Comparison of ENCODE assay signal across 8 cellular contexts in genomic region chr15:35121611-35122359, GRCh38. TPM values are rescaled to one million over a fixed set of nuclear protein-coding genes. Genes with fewer than 3 reads are reported as not detected.
"Had no signal": no experiment of that assay in that cellular context is flagged by ENCODE, and none has a peak within 500 bp of the region (broad histone marks: within the 10 kb centered on the region; RNA-seq: fewer than 3 reads in every experiment).

No MANE protein-coding gene starts in this region.

- H2AFZ ChIP-seq: GM23338 had no signal

- DNase-seq: H9, HCEC 1CT had no signal

- H3K4me2 ChIP-seq: GM23338 had no signal

- H3K4me3 ChIP-seq: GM23338 had no signal

- FAIRE-seq: H1, H54, HTR-8/SVneo had no signal

- ATAC-seq: GM23338 had no signal

RNA-seq across cellular contexts. Expression of gene NANOGP8, which starts 36.7 kb away (rescaled TPM):
- total RNA-seq: HT-29 had no signal
- polyA plus RNA-seq: IgD-negative memory B cell had no signal
